19 cellular contexts compared by ENCODE assay signal in genomic region chr13:30972888-30973377, GRCh38. TPM values are rescaled to one million over a fixed set of nuclear protein-coding genes. Genes with fewer than 3 reads are reported as not detected.
DNase-seq lines count a peak whose midpoint lies in the region; ATAC-seq and TF ChIP-seq lines count a peak whose summit lies in the region.
"Had no signal": no experiment of that assay in that cellular context is flagged by ENCODE, and none has a peak within 500 bp of the region (broad histone marks: within the 10 kb centered on the region; RNA-seq: fewer than 3 reads in every experiment).

No MANE protein-coding gene starts in this region.

- H4K91ac ChIP-seq in trophoblast cell (ENCODE audit: low read depth, low read length): no peak overlapping the region

- intact Hi-C loops in Calu3 (cut with micrococcal nuclease; ENCODE audit: unreplicated experiment): loop anchor here (10.0 kb wide), 1 partner anchor 48 kb away; no protein-coding TSS in a partner anchor

- no TSS peak for BruUV-seq in Calu3 (replicated peaks; lab: Mats Ljungman, UMichigan)

- H3K4ac ChIP-seq in trophoblast cell (ENCODE audit: low read depth, low read length): no peak overlapping the region

- no peak for ATAC-seq in stimulated activated naive CD8-positive, alpha-beta T cell treated with anti-CD3 and anti-CD28 coated beads, Interleukin-15, amount 100 ng/mL, for 72 hours
- ATAC-seq in GM19395 (IDR thresholded peaks at IDR 0.05; ENCODE audit: unreplicated experiment): no peak
- ATAC-seq: activated CD4-positive, CD25-positive, alpha-beta regulatory T cell treated with anti-CD3 and anti-CD28 coated beads, Interleukin-2, amount 50 U/mL, for 24 hours; gastrocnemius medialis had no signal

- no peak overlapping the region for H4K8ac ChIP-seq in trophoblast cell (ENCODE audit: low read depth, low read length)

- H3K36me3 Mint-ChIP-seq in Calu3 (ENCODE audit: insufficient read depth, unreplicated experiment): no peaks in the 10 kb centered on the region
- H3K36me3 Mint-ChIP-seq: activated naive CD8-positive, alpha-beta T cell; neural progenitor cell had no signal

- H2BK12ac ChIP-seq in trophoblast cell (ENCODE audit: low read length): no peak overlapping the region

- no peaks in the 10 kb centered on the region for H3K27me3 Mint-ChIP-seq in Calu3 (ENCODE audit: unreplicated experiment)
- H3K27me3 Mint-ChIP-seq in stimulated activated naive CD8-positive, alpha-beta T cell treated with anti-CD3 and anti-CD28 coated beads, Interleukin-15, amount 100 ng/mL, for 72 hours: peaks cover 74% of the 10 kb centered on the region

- H4K12ac ChIP-seq in trophoblast cell (ENCODE audit: low read depth, low read length): no peak overlapping the region

- no peak overlapping the region for H3K4me3 ChIP-seq in trophoblast cell (ENCODE audit: low read depth, low read length)
- H3K4me3 ChIP-seq: breast epithelium, gastrocnemius medialis, HAP-1, neural progenitor cell had no signal

- H3K4me3 Mint-ChIP-seq in Calu3 (ENCODE audit: low read depth, unreplicated experiment): no peak overlapping the region
- H3K4me3 Mint-ChIP-seq in stimulated activated naive CD8-positive, alpha-beta T cell treated with anti-CD3 and anti-CD28 coated beads, Interleukin-15, amount 100 ng/mL, for 72 hours: no peak overlapping the region
- H3K4me3 Mint-ChIP-seq: activated naive CD8-positive, alpha-beta T cell; neural progenitor cell had no signal

- H3K27me3 ChIP-seq in trophoblast cell (ENCODE audit: insufficient read depth, low read length): no peaks in the 10 kb centered on the region
- H3K27me3 ChIP-seq: breast epithelium, gastrocnemius medialis, neural progenitor cell had no signal

- peaks cover 24% of the 10 kb centered on the region for H3K79me1 ChIP-seq in trophoblast cell (ENCODE audit: low read length)

- no peak overlapping the region for H2AFZ ChIP-seq in trophoblast cell (ENCODE audit: insufficient read depth, low read length, poor library complexity)
- H2AFZ ChIP-seq: neural progenitor cell had no signal

- no peaks in the 10 kb centered on the region for H3K9me3 Mint-ChIP-seq in Calu3 (ENCODE audit: low read depth, unreplicated experiment)
- no peaks in the 10 kb centered on the region for H3K9me3 Mint-ChIP-seq in stimulated activated naive CD8-positive, alpha-beta T cell treated with anti-CD3 and anti-CD28 coated beads, Interleukin-15, amount 100 ng/mL, for 72 hours
- H3K9me3 Mint-ChIP-seq: neural progenitor cell had no signal

- no peaks in the 10 kb centered on the region for H3K36me3 ChIP-seq in trophoblast cell (ENCODE audit: control insufficient read depth in 1 of 2, insufficient read depth in 2 of 2, low read length in 2 of 2)
- H3K36me3 ChIP-seq: breast epithelium, gastrocnemius medialis, HAP-1, neural progenitor cell had no signal

- no peak overlapping the region for H3K9ac ChIP-seq in trophoblast cell (ENCODE audit: low read length)
- H3K9ac ChIP-seq: neural progenitor cell had no signal

- H3K27ac ChIP-seq in trophoblast cell (ENCODE audit: low read depth, low read length): peak overlapping the region; percentile 74
- H3K27ac ChIP-seq: breast epithelium, gastrocnemius medialis, neural progenitor cell had no signal

- no peak overlapping the region for H2BK120ac ChIP-seq in trophoblast cell (ENCODE audit: insufficient read depth, low read length, poor library complexity)

- H3K4me1 Mint-ChIP-seq in Calu3 (ENCODE audit: low read depth, unreplicated experiment): peaks cover 30% of the 10 kb centered on the region
- H3K4me1 Mint-ChIP-seq in stimulated activated naive CD8-positive, alpha-beta T cell treated with anti-CD3 and anti-CD28 coated beads, Interleukin-15, amount 100 ng/mL, for 72 hours: no peaks in the 10 kb centered on the region

- WGBS in trophoblast cell (ENCODE audit: extremely low coverage, insufficient coverage, insufficient read length): no CpG with 5 or more reads among the region's 1 CpG

- peaks cover 14 to 27% of the 10 kb centered on the region in 2 experiments for H3K4me1 ChIP-seq in trophoblast cell (ENCODE audit: control insufficient read depth in 1 of 2, insufficient read depth in 2 of 2, low read length in 2 of 2)
- H3K4me1 ChIP-seq: gastrocnemius medialis, HAP-1, neural progenitor cell had no signal

- H2BK5ac ChIP-seq in trophoblast cell (ENCODE audit: low read depth, low read length, poor library complexity): no peak overlapping the region

- no peak overlapping the region for H2AK5ac ChIP-seq in trophoblast cell (ENCODE audit: low read length)

- DNase-seq in Calu3 (peak; percentile 24), M059J (ENCODE audit: low read depth) (peak; percentile 71), fibroblast of gingiva (ENCODE audit: low read depth) (peak; percentile 24), trophoblast cell (peak; percentile 50 to 76), HCEC 1CT (no peak)
- no peak for DNase-seq in stimulated activated naive CD8-positive, alpha-beta T cell treated with anti-CD3 and anti-CD28 coated beads, Interleukin-15, amount 100 ng/mL, for 72 hours
- DNase-seq: gastrocnemius medialis; MM.1S; NCI-H226; stimulated activated CD4-positive, alpha-beta T cell treated with anti-CD3 and anti-CD28 coated beads, Interleukin-12 subunit alpha, Interleukin-12 subunit beta, amount 100 ng/mL, for 4 hours had no signal

- H3K9me3 ChIP-seq in trophoblast cell (ENCODE audit: insufficient read depth, low read depth, low read length): no peaks in the 10 kb centered on the region
- H3K9me3 ChIP-seq: breast epithelium, gastrocnemius medialis, HAP-1 had no signal

- no peak for TF ChIP-seq CTCF in Calu3 (IDR thresholded peaks at IDR 0.05; ENCODE audit: unreplicated experiment)

- no peak overlapping the region for H3K23ac ChIP-seq in trophoblast cell (ENCODE audit: low read length)

- H3K4me2 ChIP-seq in trophoblast cell (ENCODE audit: low read length): no peak overlapping the region
- H3K4me2 ChIP-seq: neural progenitor cell had no signal

- no peaks in the 10 kb centered on the region for H3K79me2 ChIP-seq in trophoblast cell (ENCODE audit: control insufficient read depth, insufficient read depth, low read length, poor library complexity)

- no peak overlapping the region for H3K18ac ChIP-seq in trophoblast cell (ENCODE audit: low read length)

- H3K27ac Mint-ChIP-seq in Calu3 (ENCODE audit: unreplicated experiment): no peak overlapping the region
- no peak overlapping the region for H3K27ac Mint-ChIP-seq in stimulated activated naive CD8-positive, alpha-beta T cell treated with anti-CD3 and anti-CD28 coated beads, Interleukin-15, amount 100 ng/mL, for 72 hours
- H3K27ac Mint-ChIP-seq: activated naive CD8-positive, alpha-beta T cell; neural progenitor cell had no signal

- no peak overlapping the region for H3K14ac ChIP-seq in trophoblast cell (ENCODE audit: low read length)

- CTCF ChIA-PET in Calu3 (lab: Charles Lee): no interaction called here

RNA-seq across cellular contexts. Expression of gene TEX26, which starts 40.5 kb away (rescaled TPM):
- total RNA-seq in Calu3 (2022): not detected in 2 replicates
- not detected in 2 replicates for total RNA-seq in M059J (2014; rRNA removed; shearing (Covaris generic))
- polyA plus RNA-seq in trophoblast cell (2013): 0.12 TPM in 1 of 2 replicates, not detected in the other
- total RNA-seq: endothelial cell of umbilical vein, gastrocnemius medialis, mononuclear cell, RPMI7951 had no signal
- polyA plus RNA-seq: endothelial cell of umbilical vein had no signal

Comparison
In these comparisons a context has a peak if more than half of its experiments do, and no peak if none do; other contexts are left out.
1. DNase-seq: peak in Calu3 (single experiment), M059J (single experiment), fibroblast of gingiva (single experiment) and trophoblast cell (2 of 2); none in HCEC 1CT (single experiment) and stimulated activated naive CD8-positive, alpha-beta T cell treated with anti-CD3 and anti-CD28 coated beads, Interleukin-15, amount 100 ng/mL, for 72 hours (0 of 2).